Comparison of ENCODE assay signal across 8 cellular contexts in the genomic region with DNA sequence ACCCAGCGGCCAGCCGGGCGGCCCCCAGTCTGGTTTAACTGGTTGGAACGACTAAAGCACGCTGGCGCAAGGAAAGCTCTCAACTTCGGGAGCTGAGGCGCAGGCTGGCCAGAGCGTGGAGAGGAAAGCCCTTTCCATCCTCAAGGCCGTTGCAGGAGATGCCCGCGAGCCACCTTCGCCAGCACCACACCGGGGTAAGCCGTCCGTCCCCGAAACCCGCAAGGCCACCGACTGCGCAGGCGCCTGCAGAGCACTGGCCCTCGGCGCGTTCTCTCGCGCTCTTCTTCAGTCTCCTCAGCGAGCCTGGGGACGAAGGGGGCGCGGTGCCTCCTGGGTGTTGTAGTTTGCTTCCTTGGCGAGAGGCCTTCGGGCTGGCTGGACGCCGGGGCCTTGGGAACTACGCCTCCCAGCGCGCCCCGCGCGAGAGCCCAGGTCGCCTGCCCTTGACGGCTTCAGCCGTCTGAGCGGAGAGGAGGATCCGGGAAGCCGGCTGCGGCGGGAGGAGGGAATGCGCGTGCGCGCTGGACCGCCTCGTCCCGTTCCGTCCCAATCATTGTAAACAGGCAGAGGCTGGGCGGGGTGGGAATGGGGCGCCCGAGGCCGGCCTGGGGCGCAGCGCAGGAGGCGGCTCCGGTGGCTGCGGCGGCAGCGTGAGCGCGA. TPM values are rescaled to one million over a fixed set of nuclear protein-coding genes. Genes with fewer than 3 reads are reported as not detected.
A peak's percentile ranks its signal among the peaks of the same experiment; 100 is the strongest.
DNase-seq lines count a peak whose midpoint lies in the region; ATAC-seq, FAIRE-seq and TF ChIP-seq lines count a peak whose summit lies in the region.

A gene (plus strand): TSS at position 531 of the 660 bp plus-strand sequence. CDS start 37,533 bp downstream, outside the sequence.

- H3K27ac ChIP-seq in HUES64 (ENCODE audit: low read depth, low read length), result peak within 1 kb of the TSS; percentile 81
- H3K27ac ChIP-seq in OCI-LY3 (ENCODE audit: low read length), result peak within 1 kb of the TSS; percentile 38
- peak within 1 kb of the TSS; percentile 94 for H3K27ac ChIP-seq in mesodermal cell (ENCODE audit: low read depth, low read length, severe bottlenecking)

- TF ChIP-seq CTCF in OCI-LY3 (IDR thresholded peaks at IDR 0.05; ENCODE audit: low read depth, low read length), result no peak

- H2AFZ ChIP-seq in OCI-LY3 (ENCODE audit: low read depth, low read length), result peak within 1 kb of the TSS; percentile 96

- H3K27me3 ChIP-seq in HUES64 (ENCODE audit: insufficient read depth, low read length), result no peaks in the 10 kb centered on the region
- H3K27me3 ChIP-seq in OCI-LY3 (ENCODE audit: low read depth, low read length), result no peaks in the 10 kb centered on the region

- peak within 1 kb of the TSS; percentile 84 for H3K9ac ChIP-seq in HUES64 (ENCODE audit: low read depth, low read length)
- peak within 1 kb of the TSS; percentile 91 for H3K9ac ChIP-seq in OCI-LY3 (ENCODE audit: low read length)

- H3K4me2 ChIP-seq in OCI-LY3 (ENCODE audit: low read length), result peak within 1 kb of the TSS; percentile 84

- whole genome bisulfite sequencing in HUES64, result under 1% methylated on average over 69 of the region's 69 CpGs
- WGBS in mesodermal cell (ENCODE audit: insufficient coverage in 2 of 2), 2 experiments, result 0 to 1% methylated on average over 29 to 61 of the region's 69 CpGs

- peak; percentile 92 for ATAC-seq in GM21447 (IDR thresholded peaks at IDR 0.05; ENCODE audit: unreplicated experiment)

- H3K9me3 ChIP-seq in HUES64 (ENCODE audit: insufficient read depth, low read depth, low read length) (no peaks in the 10 kb centered on the region), OCI-LY3 (ENCODE audit: insufficient read depth, low read length) (no peaks in the 10 kb centered on the region), mesodermal cell (ENCODE audit: control insufficient read depth, low read length) (no peaks in the 10 kb centered on the region)

- peak; percentile 100 for DNase-seq in D341Med (ENCODE audit: low spot score)
- DNase-seq in activated CD8-positive, alpha-beta memory T cell treated with anti-CD3 and anti-CD28 coated beads, Interleukin-2, amount 50 U/mL, for 48 hours, result peak; percentile 98
- peak; percentile 98 for DNase-seq in stimulated activated CD8-positive, alpha-beta memory T cell treated with anti-CD3 and anti-CD28 coated beads, Interleukin-15, amount 100 ng/mL, for 4 hours (ENCODE audit: low read depth in 2 of 2)

- H3K4me1 ChIP-seq in HUES64 (ENCODE audit: insufficient read depth, low read length), result peaks cover 6% of the 10 kb centered on the region
- peaks cover 10% of the 10 kb centered on the region; the same call in 1 of the 2 replicates for H3K4me1 ChIP-seq in OCI-LY3 (ENCODE audit: low read length)
- no peaks in the 10 kb centered on the region for H3K4me1 ChIP-seq in mesodermal cell (ENCODE audit: control insufficient read depth, insufficient read depth, low read length, poor library complexity, severe bottlenecking)

- H3K36me3 ChIP-seq in HUES64 (ENCODE audit: insufficient read depth, low read length) (0 out of 2 replicates have a peak, but pooled peaks cover 6% of the 10 kb centered on the region), OCI-LY3 (replicated peaks; ENCODE audit: low read depth, low read length) (peaks cover 11% of the 10 kb centered on the region), mesodermal cell (ENCODE audit: control insufficient read depth, insufficient read depth, low read length) (peaks cover 21% of the 10 kb centered on the region)

- peak within 1 kb of the TSS; percentile 85 for H3K4me3 ChIP-seq in HUES64 (ENCODE audit: low read length)
- peak within 1 kb of the TSS; percentile 97 for H3K4me3 ChIP-seq in OCI-LY3 (ENCODE audit: low read length)
- peak within 1 kb of the TSS; percentile 94 for H3K4me3 ChIP-seq in mesodermal cell (ENCODE audit: extremely low read depth, insufficient read depth, low read length, poor library complexity, severe bottlenecking)

- peaks cover 47% of the 10 kb centered on the region for H3K79me2 ChIP-seq in OCI-LY3 (ENCODE audit: low read length)

- no peaks in the 10 kb centered on the region for H4K20me1 ChIP-seq in OCI-LY3 (ENCODE audit: insufficient read depth, low read length)

- FAIRE-seq in endometrium (lab: Jason Lieb, UNC), result peak; percentile 97

RNA-seq across cellular contexts. Expression of the gene that starts here (rescaled TPM):
- polyA plus RNA-seq in HUES64 (2013, experiment 1 of 2), result 41.0 TPM
- 46.3 TPM for polyA plus RNA-seq in HUES64 (2013, experiment 2 of 2)
- polyA plus RNA-seq in mesodermal cell (2013, experiment 1 of 2), result 63.0 TPM
- polyA plus RNA-seq in mesodermal cell (2013, experiment 2 of 2), result 65.1 TPM

Comparison
In these comparisons a context has a peak if more than half of its experiments do, and no peak if none do; other contexts are left out.
1. Peak in every context shown above with its lines: DNase-seq, ATAC-seq, H3K4me3 ChIP-seq and H3K27ac ChIP-seq.
2. H3K27ac ChIP-seq: peak in every context shown above with its lines; median percentile 94 in mesodermal cell; 81 in HUES64; 38 in OCI-LY3.